23 cellular contexts compared by ENCODE assay signal in genomic region chr3:19420159-19420558, GRCh38.
"Had no signal": no experiment of that assay in that cellular context is flagged by ENCODE, and none has a peak within 500 bp of the region (broad histone marks: within the 10 kb centered on the region; RNA-seq: fewer than 3 reads in every experiment).

No MANE protein-coding gene starts in this region.

- H3K9ac ChIP-seq: KMS-11 had no signal

- DNase-seq: Kasumi-1, MM.1S, NCI-H1092 treated with DMSO at 0.1 percent for 48 hours, NCI-H1417, NCI-H1436 treated with DMSO at 0.1 percent for 48 hours, NCI-H1694, NCI-H187 treated with DMSO at 0.1 percent for 48 hours, NCI-H2029 treated with DMSO at 0.1 percent for 48 hours, NCI-H2171 treated with DMSO at 0.1 percent for 48 hours, NCI-H345, NCI-H446 treated with DMSO at 0.1 percent for 48 hours, NCI-H510A treated with DMSO at 0.1 percent for 48 hours, NCI-H526, Right ventricle myocardium superior, RPMI8226, SIG-M5 had no signal

- H3K27me3 ChIP-seq: SJSA1 had no signal

- H3K4me3 ChIP-seq: K562, SJSA1, SK-N-MC had no signal

- H3K27ac ChIP-seq: HL-60, KMS-11, SJSA1, SK-N-MC had no signal

- H3K36me3 ChIP-seq: SJSA1 had no signal

- ATAC-seq: K562 had no signal

- H3K9me3 ChIP-seq: SJSA1 had no signal

- H3K4me2 ChIP-seq: KMS-11 had no signal

- FAIRE-seq: HTR-8/SVneo, K562, RCC 7860 had no signal

- H3K4me1 ChIP-seq: SJSA1 had no signal
